15 cellular contexts compared by ENCODE assay signal in the genomic region with DNA sequence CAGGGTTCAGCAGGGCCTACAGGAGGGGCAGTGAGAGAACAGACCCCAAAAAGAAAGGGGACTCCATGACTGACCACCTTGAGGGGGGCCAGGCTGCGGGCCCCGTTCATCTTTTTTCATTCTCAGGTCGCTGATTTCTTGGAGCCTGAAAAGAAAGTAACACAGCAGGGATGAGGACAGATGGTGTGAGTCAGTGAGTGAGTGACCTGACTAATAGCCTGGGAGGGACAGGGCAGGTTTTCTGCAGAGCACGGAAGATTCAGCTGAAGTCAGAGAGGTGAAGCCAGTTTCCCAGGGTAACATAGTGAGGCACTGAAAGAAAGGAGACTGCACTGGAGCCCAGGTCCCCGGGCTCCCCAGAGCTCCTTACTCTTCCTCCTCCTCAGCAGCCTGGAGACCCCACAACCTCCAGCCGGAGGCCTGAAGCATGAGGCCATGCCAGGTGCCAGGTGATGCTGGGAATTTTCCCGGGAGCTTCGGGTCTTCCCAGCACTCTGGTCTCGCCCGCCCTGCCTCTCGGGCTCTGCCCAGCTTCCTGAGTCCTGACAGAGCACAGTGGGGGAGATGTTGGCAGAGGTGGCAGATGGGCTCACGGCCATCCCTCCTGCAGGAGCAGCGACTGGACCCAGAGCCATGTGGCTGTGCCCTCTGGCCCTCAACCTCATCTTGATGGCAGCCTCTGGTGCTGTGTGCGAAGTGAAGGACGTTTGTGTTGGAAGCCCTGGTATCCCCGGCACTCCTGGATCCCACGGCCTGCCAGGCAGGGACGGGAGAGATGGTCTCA. TPM values are rescaled to one million over a fixed set of nuclear protein-coding genes. Genes with fewer than 3 reads are reported as not detected.
A peak's percentile ranks its signal among the peaks of the same experiment; 100 is the strongest.
DNase-seq lines count a peak whose midpoint lies in the region; FAIRE-seq and TF ChIP-seq lines count a peak whose summit lies in the region.
"Not testable (repeated sequence)": the region's sequence is repeated elsewhere in the genome, so short reads cannot be mapped to it uniquely, and the experiment has no call there.
"Had no signal": no experiment of that assay in that cellular context is flagged by ENCODE, and none has a peak within 500 bp of the region (broad histone marks: within the 10 kb centered on the region; RNA-seq: fewer than 3 reads in every experiment).

No MANE protein-coding gene starts in this region.

- H4K20me1 ChIP-seq in neural progenitor cell (ENCODE audit: low read depth) = not testable (repeated sequence)

- in situ Hi-C loops in Caki2 (cut with HindIII; ENCODE audit: low pct_unique_long_range_greater_than_20kb, low sequenced_read_pairs) = not testable (repeated sequence)

- not testable (repeated sequence) for H3K4me1 ChIP-seq in neural progenitor cell

- not testable (repeated sequence) for H3K4me3 ChIP-seq in WERI-Rb-1 (ENCODE audit: low read depth, low read length); choroid plexus epithelial cell (ENCODE audit: low read depth, low read length); neural progenitor cell

- peak overlapping the region; percentile 31; the same call in 1 of the 2 replicates for H3K27ac ChIP-seq in WERI-Rb-1
- not testable (repeated sequence) for H3K27ac ChIP-seq in neural progenitor cell

- peak; percentile 24 for DNase-seq in Caki2 (ENCODE audit: low read depth)
- peak; percentile 0 for DNase-seq in GM04503 (ENCODE audit: low read depth)
- peak; percentile 9 for DNase-seq in NCI-H510A treated with DMSO at 0.1 percent for 48 hours (lab: John Stamatoyannopoulos, UW)
- DNase-seq in WERI-Rb-1 = peak; percentile 44
- peak; percentile 14 for DNase-seq in choroid plexus epithelial cell (ENCODE audit: low read depth)
- not testable (repeated sequence) for DNase-seq in neural progenitor cell (ENCODE audit: low spot score)

- H3K9me3 Mint-ChIP-seq in neural progenitor cell = not testable (repeated sequence)

- not testable (repeated sequence) for H2AFZ ChIP-seq in neural progenitor cell (replicated peaks)

- H3K27ac Mint-ChIP-seq in neural progenitor cell = peak overlapping the region; percentile 53

- not testable (repeated sequence) for H3K27me3 ChIP-seq in WERI-Rb-1 (ENCODE audit: insufficient read depth, low read depth, severe bottlenecking); neural progenitor cell

- peak; percentile 88 for FAIRE-seq in islet of Langerhans (lab: Jason Lieb, UNC)

- not testable (repeated sequence) for H3F3A ChIP-seq in neural progenitor cell (ENCODE audit: low read depth)

- not testable (repeated sequence) for H3K9ac ChIP-seq in neural progenitor cell

- not testable (repeated sequence) for TF ChIP-seq CTCF in WERI-Rb-1 (IDR thresholded peaks at IDR 0.05; ENCODE audit: low read depth, low read length); choroid plexus epithelial cell (conservative IDR thresholded peaks at IDR 0.05; ENCODE audit: low read depth, low read length); neural progenitor cell (IDR thresholded peaks at IDR 0.05)

- not testable (repeated sequence) for H3K79me2 ChIP-seq in neural progenitor cell (ENCODE audit: low read depth)

- not testable (repeated sequence) for H3K36me3 Mint-ChIP-seq in neural progenitor cell

- not testable (repeated sequence) for H3K9me3 ChIP-seq in WERI-Rb-1 (ENCODE audit: severe bottlenecking); neural progenitor cell (ENCODE audit: low read depth)

- not testable (repeated sequence) for H3K4me1 Mint-ChIP-seq in neural progenitor cell

- H3K27me3 Mint-ChIP-seq in neural progenitor cell (ENCODE audit: insufficient read depth, low read depth) = peaks cover 13% of the 10 kb centered on the region

- H3K36me3 ChIP-seq in WERI-Rb-1, neural progenitor cell: not testable (repeated sequence)

- H3K4me3 Mint-ChIP-seq in neural progenitor cell = not testable (repeated sequence)

- not testable (repeated sequence) for H3K4me2 ChIP-seq in neural progenitor cell

RNA-seq across cellular contexts. Expression of a gene that starts 0.6 kb away (rescaled TPM):
- not detected in 2 replicates for total RNA-seq in Caki2 (2014; rRNA removed; shearing (Covaris generic); ENCODE audit: low replicate concordance)
- not detected in 2 replicates for total RNA-seq in neural progenitor cell (ENCODE audit: low replicate concordance)
- total RNA-seq: Caco-2, endodermal cell, gastrocnemius medialis, H7, hepatocyte, NCI-H460, prostate gland, thoracic aorta had no signal

RNA-seq across cellular contexts. Expression of a gene that starts 51.2 kb away (rescaled TPM):
- total RNA-seq in Caki2 (2014; rRNA removed; shearing (Covaris generic); ENCODE audit: low replicate concordance) = not detected in 2 replicates
- not detected in 2 replicates for total RNA-seq in neural progenitor cell (ENCODE audit: low replicate concordance)
- total RNA-seq: Caco-2, endodermal cell, gastrocnemius medialis, H7, hepatocyte, NCI-H460, thoracic aorta had no signal
